ENCODE assay signal across 20 cellular contexts in genomic region chr17:27593857-27594255, GRCh38. TPM values are rescaled to one million over a fixed set of nuclear protein-coding genes. Genes with fewer than 3 reads are reported as not detected.
DNase-seq lines count a peak whose midpoint lies in the region; ATAC-seq and TF ChIP-seq lines count a peak whose summit lies in the region.
"Had no signal": no experiment of that assay in that cellular context is flagged by ENCODE, and none has a peak within 500 bp of the region (broad histone marks: within the 10 kb centered on the region; RNA-seq: fewer than 3 reads in every experiment).

No MANE protein-coding gene starts in this region.

- peaks cover 8% of the 10 kb centered on the region for H3K4me1 Mint-ChIP-seq in activated naive CD8-positive, alpha-beta T cell (ENCODE audit: low read depth)
- peaks cover 7% of the 10 kb centered on the region for H3K4me1 Mint-ChIP-seq in activated naive CD8-positive, alpha-beta T cell treated with anti-CD3 and anti-CD28 coated beads for 36 hours
- H3K4me1 Mint-ChIP-seq in activated T-helper 17 cell treated with anti-CD3 and anti-CD28 coated beads, Interleukin-2, amount 50 U/mL, for 72 hours, result no peaks in the 10 kb centered on the region
- H3K4me1 Mint-ChIP-seq: CD4-positive, CD25-positive, alpha-beta regulatory T cell had no signal

- no peak for DNase-seq in activated naive CD8-positive, alpha-beta T cell treated with anti-CD3 and anti-CD28 coated beads for 36 hours
- DNase-seq in myocyte (ENCODE audit: low read depth), result peak; percentile 79
- no peak for DNase-seq in dedifferentiated amniotic fluid mesenchymal stem cell (ENCODE audit: extremely low spot score)
- DNase-seq in erythroblast (lab: John Stamatoyannopoulos, UW), result no peak
- DNase-seq: CD4-positive, CD25-positive, alpha-beta regulatory T cell; GM23248; HFFc6; IMR-90; NCI-H1048; NCI-H1417; NCI-H1694 treated with DMSO at 0.1 percent for 48 hours; NCI-H2081; NCI-H2227 treated with DMSO at 0.1 percent for 48 hours; NCI-H526 treated with DMSO at 0.1 percent for 48 hours; Right ventricle myocardium superior; RPMI8226 had no signal

- no peaks in the 10 kb centered on the region for H3K9me3 Mint-ChIP-seq in activated naive CD8-positive, alpha-beta T cell (ENCODE audit: low read depth)
- H3K9me3 Mint-ChIP-seq in activated naive CD8-positive, alpha-beta T cell treated with anti-CD3 and anti-CD28 coated beads for 36 hours, result no peaks in the 10 kb centered on the region
- H3K9me3 Mint-ChIP-seq in activated T-helper 17 cell treated with anti-CD3 and anti-CD28 coated beads, Interleukin-2, amount 50 U/mL, for 72 hours, result no peaks in the 10 kb centered on the region
- H3K9me3 Mint-ChIP-seq: CD4-positive, CD25-positive, alpha-beta regulatory T cell; HFFc6 had no signal

- no peak for ATAC-seq in activated T-helper 17 cell treated with anti-CD3 and anti-CD28 coated beads, Interleukin-2, amount 50 U/mL, for 72 hours (replicated peaks)
- ATAC-seq in GM19455 (IDR thresholded peaks at IDR 0.05; ENCODE audit: unreplicated experiment), result no peak

- H3K36me3 Mint-ChIP-seq in activated naive CD8-positive, alpha-beta T cell, result peaks cover 8% of the 10 kb centered on the region
- H3K36me3 Mint-ChIP-seq in activated naive CD8-positive, alpha-beta T cell treated with anti-CD3 and anti-CD28 coated beads for 36 hours, result peaks cover 6% of the 10 kb centered on the region
- peaks cover 39% of the 10 kb centered on the region for H3K36me3 Mint-ChIP-seq in activated T-helper 17 cell treated with anti-CD3 and anti-CD28 coated beads, Interleukin-2, amount 50 U/mL, for 72 hours (ENCODE audit: low read depth)

- no peak for TF ChIP-seq POLR2A in erythroblast (IDR thresholded peaks at IDR 0.05; ENCODE audit: low read length)

- no peak overlapping the region for H3K4me3 Mint-ChIP-seq in activated naive CD8-positive, alpha-beta T cell
- no peak overlapping the region for H3K4me3 Mint-ChIP-seq in activated naive CD8-positive, alpha-beta T cell treated with anti-CD3 and anti-CD28 coated beads for 36 hours
- no peak overlapping the region for H3K4me3 Mint-ChIP-seq in activated T-helper 17 cell treated with anti-CD3 and anti-CD28 coated beads, Interleukin-2, amount 50 U/mL, for 72 hours
- H3K4me3 Mint-ChIP-seq: CD4-positive, CD25-positive, alpha-beta regulatory T cell; HFFc6 had no signal

- H3K27me3 Mint-ChIP-seq in activated naive CD8-positive, alpha-beta T cell, result no peaks in the 10 kb centered on the region
- no peaks in the 10 kb centered on the region for H3K27me3 Mint-ChIP-seq in activated naive CD8-positive, alpha-beta T cell treated with anti-CD3 and anti-CD28 coated beads for 36 hours
- H3K27me3 Mint-ChIP-seq in activated T-helper 17 cell treated with anti-CD3 and anti-CD28 coated beads, Interleukin-2, amount 50 U/mL, for 72 hours, result no peaks in the 10 kb centered on the region

- H3K27ac Mint-ChIP-seq in activated naive CD8-positive, alpha-beta T cell, result peak overlapping the region; percentile 54
- H3K27ac Mint-ChIP-seq in activated naive CD8-positive, alpha-beta T cell treated with anti-CD3 and anti-CD28 coated beads for 36 hours, result no peak overlapping the region
- H3K27ac Mint-ChIP-seq in activated T-helper 17 cell treated with anti-CD3 and anti-CD28 coated beads, Interleukin-2, amount 50 U/mL, for 72 hours, result peak overlapping the region; percentile 73
- H3K27ac Mint-ChIP-seq: HFFc6 had no signal

RNA-seq across cellular contexts. Expression of gene LGALS9, which starts 37.1 kb away (rescaled TPM):
- total RNA-seq in activated naive CD8-positive, alpha-beta T cell treated with anti-CD3 and anti-CD28 coated beads for 36 hours, result 10 to 100 TPM; 25.1 to 25.3 TPM
- total RNA-seq in activated T-helper 17 cell treated with anti-CD3 and anti-CD28 coated beads, Interleukin-2, amount 50 U/mL, for 72 hours, result 10 to 100 TPM; 29.7 to 36.8 TPM
- 0.29 and 0.31 TPM in 2 replicates for total RNA-seq in myocyte
- 0.38 TPM for polyA plus RNA-seq in myocyte (2012)
- total RNA-seq: SK-MEL-5 had no signal

Comparison
In these comparisons a context has a peak if more than half of its experiments do, and no peak if none do; other contexts are left out.
1. RNA of gene LGALS9, which starts 37.1 kb away (total RNA-seq): 29.7 to 36.8 TPM in activated T-helper 17 cell treated with anti-CD3 and anti-CD28 coated beads, Interleukin-2, amount 50 U/mL, for 72 hours and 25.1 to 25.3 TPM in activated naive CD8-positive, alpha-beta T cell treated with anti-CD3 and anti-CD28 coated beads for 36 hours; 0.29 to 0.31 TPM in myocyte; every median in the first group is over 10 times any median in the second.